In genomic region chr6:3052481-3053230, GRCh38 we compare ENCODE assay signal across 1 cellular context.
TF ChIP-seq lines count a peak whose summit lies in the region.

No MANE protein-coding gene starts in this region.

TF ChIP-seq in HepG2, 621 proteins besides CTCF, POLR2A, EP300 and RAD21 (continues in another document):
- no peak for TF ChIP-seq HDAC1 (CRISPR knock-in tag; IDR thresholded peaks at IDR 0.05)
- TF ChIP-seq ZSCAN29 (CRISPR knock-in tag; conservative IDR thresholded peaks at IDR 0.05), result 0 out of 2 replicates have a peak, but pooled peaks have one; percentile 16
- TF ChIP-seq SALL1 (CRISPR knock-in tag; IDR thresholded peaks at IDR 0.05), result peak; percentile 27; the same call in 1 of the 2 replicates
- peak; percentile 78 for TF ChIP-seq TFAP4 (IDR thresholded peaks at IDR 0.05; ENCODE audit: borderline replicate concordance, low read depth)
- TF ChIP-seq ASH2L (IDR thresholded peaks at IDR 0.05; ENCODE audit: insufficient read length, low read depth, low read length), result no peak
- TF ChIP-seq SRSF1 (optimal IDR thresholded peaks at IDR 0.05; ENCODE audit: low read depth, low read length), result no peak
- peak; percentile 29 for TF ChIP-seq CEBPG (CRISPR knock-in tag; IDR thresholded peaks at IDR 0.05)
- TF ChIP-seq ZBTB8A (CRISPR knock-in tag; IDR thresholded peaks at IDR 0.05; ENCODE audit: borderline replicate concordance, low read depth), result 0 out of 2 replicates have a peak, but pooled peaks have one; percentile 6
- 0 out of 2 replicates have a peak, but pooled peaks have one; percentile 57 for TF ChIP-seq HIVEP1 (CRISPR knock-in tag; IDR thresholded peaks at IDR 0.05)
- TF ChIP-seq ZNF10 (CRISPR knock-in tag; IDR thresholded peaks at IDR 0.05; ENCODE audit: borderline replicate concordance, low read depth), result no peak
- TF ChIP-seq THAP7 (CRISPR knock-in tag; IDR thresholded peaks at IDR 0.05), result 0 out of 2 replicates have a peak, but pooled peaks have one; percentile 34
- peak; percentile 71 for TF ChIP-seq NR2F6 (IDR thresholded peaks at IDR 0.05)
- peak; percentile 7; the same call in 1 of the 2 replicates for TF ChIP-seq NR2F6 (CRISPR knock-in tag; IDR thresholded peaks at IDR 0.05)
- peak; percentile 15; the same call in 1 of the 2 replicates for TF ChIP-seq IKZF5 (CRISPR knock-in tag; IDR thresholded peaks at IDR 0.05)
- TF ChIP-seq ZZZ3 (CRISPR knock-in tag; IDR thresholded peaks at IDR 0.05; ENCODE audit: borderline replicate concordance), result 0 out of 2 replicates have a peak, but pooled peaks have one; percentile 53
- TF ChIP-seq ARNT (IDR thresholded peaks at IDR 0.05), result no peak
- 0 out of 2 replicates have a peak, but pooled peaks have one; percentile 66 for TF ChIP-seq ZNF230 (CRISPR knock-in tag; IDR thresholded peaks at IDR 0.05)
- 0 out of 2 replicates have a peak, but pooled peaks have one; percentile 47 for TF ChIP-seq ZBTB49 (CRISPR knock-in tag; IDR thresholded peaks at IDR 0.05; ENCODE audit: borderline replicate concordance)
- 0 out of 2 replicates have a peak, but pooled peaks have one; percentile 27 for TF ChIP-seq MTERF4 (CRISPR knock-in tag; IDR thresholded peaks at IDR 0.05)
- 0 out of 2 replicates have a peak, but pooled peaks have one; percentile 30 for TF ChIP-seq ZNF501 (CRISPR knock-in tag; IDR thresholded peaks at IDR 0.05)
- TF ChIP-seq RXRA (CRISPR knock-in tag; IDR thresholded peaks at IDR 0.05), result peak; percentile 57
- no peak for TF ChIP-seq SRSF4 (IDR thresholded peaks at IDR 0.05; ENCODE audit: low read depth, low read length, poor library complexity, severe bottlenecking)
- TF ChIP-seq ZNF205 (CRISPR knock-in tag; IDR thresholded peaks at IDR 0.05), result no peak
- TF ChIP-seq JDP2 (CRISPR knock-in tag; IDR thresholded peaks at IDR 0.05; ENCODE audit: borderline replicate concordance), result no peak
- no peak for TF ChIP-seq ZNF256 (CRISPR knock-in tag; conservative IDR thresholded peaks at IDR 0.05)
- no peak for TF ChIP-seq IKZF4 (CRISPR knock-in tag; IDR thresholded peaks at IDR 0.05; ENCODE audit: borderline replicate concordance, low read depth, not compliant biosample characterization)
- peak; percentile 28; the same call in 1 of the 2 replicates for TF ChIP-seq CREB1 (IDR thresholded peaks at IDR 0.05)
- no peak for TF ChIP-seq CREB1 (CRISPR knock-in tag; IDR thresholded peaks at IDR 0.05)
- TF ChIP-seq ATF7 (IDR thresholded peaks at IDR 0.05), result peak; percentile 69
- no peak for TF ChIP-seq ATF7 (CRISPR knock-in tag; IDR thresholded peaks at IDR 0.05)
- 0 out of 2 replicates have a peak, but pooled peaks have one; percentile 7 for TF ChIP-seq ZNF558 (CRISPR knock-in tag; IDR thresholded peaks at IDR 0.05; ENCODE audit: borderline replicate concordance)
- TF ChIP-seq ZNF253 (CRISPR knock-in tag; IDR thresholded peaks at IDR 0.05; ENCODE audit: borderline replicate concordance), result 0 out of 2 replicates have a peak, but pooled peaks have one; percentile 14
- peak; percentile 33 for TF ChIP-seq ESRRA (CRISPR knock-in tag; IDR thresholded peaks at IDR 0.05; ENCODE audit: low read depth)
- no peak for TF ChIP-seq GABPA (IDR thresholded peaks at IDR 0.05; ENCODE audit: low read depth, low read length)
- peak; percentile 7; the same call in 1 of the 2 replicates for TF ChIP-seq GABPA (CRISPR knock-in tag; IDR thresholded peaks at IDR 0.05; ENCODE audit: low read depth)
- TF ChIP-seq JUN (CRISPR knock-in tag; IDR thresholded peaks at IDR 0.05), result peak; percentile 18; the same call in 1 of the 2 replicates
- 0 out of 2 replicates have a peak, but pooled peaks have one; percentile 70 for TF ChIP-seq GTF3A (CRISPR knock-in tag; conservative IDR thresholded peaks at IDR 0.05)
- TF ChIP-seq HNF1A (IDR thresholded peaks at IDR 0.05; ENCODE audit: low read depth), result no peak; the same call in 1 of the 2 replicates
- peak; percentile 17; the same call in 1 of the 2 replicates for TF ChIP-seq HNF1A (CRISPR knock-in tag; IDR thresholded peaks at IDR 0.05; ENCODE audit: borderline replicate concordance)
- TF ChIP-seq BCL3 (CRISPR knock-in tag; IDR thresholded peaks at IDR 0.05), result 0 out of 2 replicates have a peak, but pooled peaks have one; percentile 4
- TF ChIP-seq ZNF407 (CRISPR knock-in tag; IDR thresholded peaks at IDR 0.05; ENCODE audit: not compliant biosample characterization), result peak; percentile 9
- TF ChIP-seq PTBP1 (IDR thresholded peaks at IDR 0.05; ENCODE audit: low read depth, low read length, poor library complexity, severe bottlenecking), result peak; percentile 21
